Comparison of ENCODE assay signal across 9 cellular contexts in genomic region chr19:54201172-54201701, GRCh38. TPM values are rescaled to one million over a fixed set of nuclear protein-coding genes. Genes with fewer than 3 reads are reported as not detected.
A peak's percentile ranks its signal among the peaks of the same experiment; 100 is the strongest.
DNase-seq lines count a peak whose midpoint lies in the region; ATAC-seq and TF ChIP-seq lines count a peak whose summit lies in the region.
"Had no signal": no experiment of that assay in that cellular context is flagged by ENCODE, and none has a peak within 500 bp of the region (broad histone marks: within the 10 kb centered on the region; RNA-seq: fewer than 3 reads in every experiment).

No MANE protein-coding gene starts in this region.

- no peaks in the 10 kb centered on the region for H3K9me3 ChIP-seq in GM23248 (ENCODE audit: low read depth)
- no peaks in the 10 kb centered on the region for H3K9me3 ChIP-seq in skeletal muscle tissue (ENCODE audit: control insufficient read depth in 3 of 3, low read length in 3 of 3)

- H4K20me1 ChIP-seq in GM23248 (ENCODE audit: insufficient read depth), result peaks cover 28% of the 10 kb centered on the region; the same call in 1 of the 2 replicates

- peak overlapping the region; percentile 96 for H3K4me2 ChIP-seq in GM23248 (ENCODE audit: unreplicated experiment)

- H3F3A ChIP-seq in GM23248 (ENCODE audit: insufficient read depth), result peaks cover 38% of the 10 kb centered on the region

- H3K9me2 ChIP-seq in GM23248 (ENCODE audit: insufficient read depth), result no peaks in the 10 kb centered on the region

- H3K4me3 ChIP-seq in GM23248 (peak overlapping the region; percentile 93), WI38 (ENCODE audit: low read depth, low read length) (peak overlapping the region; percentile 74), skeletal muscle tissue (ENCODE audit: low read length in 3 of 3) (peak overlapping the region; percentile 90 to 98 (median 94))

- TF ChIP-seq CTCF in WI38 (IDR thresholded peaks at IDR 0.05; ENCODE audit: low read depth, low read length), result no peak
- TF ChIP-seq CTCF in foreskin keratinocyte (conservative IDR thresholded peaks at IDR 0.05), result no peak

- H2AFZ ChIP-seq in GM23248, result peak overlapping the region; percentile 65

- H3K27ac ChIP-seq in GM23248 (peak overlapping the region; percentile 97), foreskin keratinocyte (peak overlapping the region; percentile 86), skeletal muscle tissue (ENCODE audit: low read depth, low read length) (peak overlapping the region; percentile 95)

- WGBS in GM23248 (ENCODE audit: low coverage in 1 of 2, low lambda C conversion rate in 2 of 2, missing lambda C conversion rate in 2 of 2), 2 experiments, result 0 to 1% methylated on average over 28 of the region's 28 CpGs

- DNase-seq in GM23248, result no peak
- DNase-seq in foreskin keratinocyte, result no peak
- DNase-seq in KBM-7, result no peak
- DNase-seq in D341Med (ENCODE audit: low spot score), result no peak
- DNase-seq in GOT3 (lab: John Stamatoyannopoulos, UW), result no peak

- ATAC-seq in foreskin keratinocyte (no peak), GM21423 (IDR thresholded peaks at IDR 0.05; ENCODE audit: unreplicated experiment) (no peak)

- H3K27me3 ChIP-seq in GM23248 (replicated peaks; ENCODE audit: insufficient read depth) (no peaks in the 10 kb centered on the region), foreskin keratinocyte (no peaks in the 10 kb centered on the region), skeletal muscle tissue (ENCODE audit: control insufficient read depth in 3 of 3, insufficient read depth in 3 of 3, low read length in 3 of 3) (no peaks in the 10 kb centered on the region)

- peaks cover 21% of the 10 kb centered on the region for H3K4me1 ChIP-seq in GM23248 (ENCODE audit: insufficient read depth)
- H3K4me1 ChIP-seq in foreskin keratinocyte, result peaks cover 22% of the 10 kb centered on the region
- peaks cover 43 to 52% (median 45%) of the 10 kb centered on the region in 3 donors for H3K4me1 ChIP-seq in skeletal muscle tissue (ENCODE audit: control insufficient read depth in 3 of 3, insufficient read depth in 3 of 3, low read length in 3 of 3)

- peaks cover 53% of the 10 kb centered on the region for H3K79me2 ChIP-seq in GM23248 (ENCODE audit: insufficient read depth)

- peaks cover 29% of the 10 kb centered on the region for H3K36me3 ChIP-seq in GM23248 (ENCODE audit: low read depth)
- H3K36me3 ChIP-seq in skeletal muscle tissue (ENCODE audit: control insufficient read depth in 3 of 3, insufficient read depth in 3 of 3, low read length in 3 of 3), result peaks cover 29 to 41% (median 38%) of the 10 kb centered on the region in 3 donors

- in situ Hi-C loops in GM23248 (cut with MboI), result no loop called here
- in situ Hi-C loops in KBM-7 (cut with MboI; ENCODE audit: low pct_unique_long_range_greater_than_20kb, low sequenced_read_pairs), result no loop called here

- peak overlapping the region; percentile 97 for H3K9ac ChIP-seq in GM23248
- H3K9ac ChIP-seq in skeletal muscle tissue (ENCODE audit: low read depth in 1 of 3, low read length in 3 of 3), result peak overlapping the region; percentile 96 to 98 (median 96)

RNA-seq across cellular contexts. Expression of gene RPS9, which starts 0.6 kb away (rescaled TPM):
- 1,319 and 1,498 TPM in 2 replicates for total RNA-seq in GM23248 (2014; rRNA removed; shearing (Covaris generic))
- 395 and 404 TPM in 2 replicates for polyA plus RNA-seq in GM23248 (2016; fragmentation: Nextera tagmentation; extraction: Ambion mirVana)
- 1,345 and 1,415 TPM in 2 replicates for total RNA-seq in foreskin keratinocyte
- polyA plus RNA-seq in foreskin keratinocyte, result 2,319 and 2,496 TPM in 2 replicates
- total RNA-seq in skeletal muscle tissue, result 4,630 TPM

RNA-seq across cellular contexts. Expression of gene TSEN34, which starts 10.1 kb away (rescaled TPM):
- total RNA-seq in GM23248 (2014; rRNA removed; shearing (Covaris generic)), result 102 and 105 TPM in 2 replicates
- polyA plus RNA-seq in GM23248 (2016; fragmentation: Nextera tagmentation; extraction: Ambion mirVana) (90.0 TPM in 2 replicates), foreskin keratinocyte (122 and 125 TPM in 2 replicates)
- total RNA-seq in foreskin keratinocyte (95.4 and 102 TPM in 2 replicates), skeletal muscle tissue (29.7 TPM)

RNA-seq across cellular contexts. Expression of gene MBOAT7, which starts 11.9 kb away (rescaled TPM):
- 109 and 157 TPM in 2 replicates for total RNA-seq in GM23248 (2014; rRNA removed; shearing (Covaris generic))
- polyA plus RNA-seq in GM23248 (2016; fragmentation: Nextera tagmentation; extraction: Ambion mirVana), result 133 and 144 TPM in 2 replicates
- total RNA-seq in foreskin keratinocyte, result 71.4 and 86.0 TPM in 2 replicates
- 89.5 and 92.1 TPM in 2 replicates for polyA plus RNA-seq in foreskin keratinocyte
- 8.9 TPM for total RNA-seq in skeletal muscle tissue

RNA-seq across cellular contexts. Expression of gene LILRB3, which starts 21.6 kb away (rescaled TPM):
- not detected in 2 replicates for total RNA-seq in GM23248 (2014; rRNA removed; shearing (Covaris generic))
- polyA plus RNA-seq in GM23248 (2016; fragmentation: Nextera tagmentation; extraction: Ambion mirVana) (0.13 and 0.53 TPM in 2 replicates), foreskin keratinocyte (0.03 TPM in 1 of 2 replicates, not detected in the other)
- total RNA-seq in foreskin keratinocyte (not detected in 2 replicates), skeletal muscle tissue (4.2 TPM)
- total RNA-seq: renal cortical epithelial cell had no signal

RNA-seq across cellular contexts. Expression of gene TMC4, which starts 28.3 kb away (rescaled TPM):
- not detected in 2 replicates for total RNA-seq in GM23248 (2014; rRNA removed; shearing (Covaris generic))
- polyA plus RNA-seq in GM23248 (2016; fragmentation: Nextera tagmentation; extraction: Ambion mirVana) (0.18 TPM in 1 of 2 replicates, not detected in the other), foreskin keratinocyte (12.0 and 20.8 TPM in 2 replicates)
- total RNA-seq in foreskin keratinocyte (7.2 and 13.2 TPM in 2 replicates), skeletal muscle tissue (1.0 TPM)
